Comparison of ENCODE assay signal across 28 cellular contexts in the genomic region with DNA sequence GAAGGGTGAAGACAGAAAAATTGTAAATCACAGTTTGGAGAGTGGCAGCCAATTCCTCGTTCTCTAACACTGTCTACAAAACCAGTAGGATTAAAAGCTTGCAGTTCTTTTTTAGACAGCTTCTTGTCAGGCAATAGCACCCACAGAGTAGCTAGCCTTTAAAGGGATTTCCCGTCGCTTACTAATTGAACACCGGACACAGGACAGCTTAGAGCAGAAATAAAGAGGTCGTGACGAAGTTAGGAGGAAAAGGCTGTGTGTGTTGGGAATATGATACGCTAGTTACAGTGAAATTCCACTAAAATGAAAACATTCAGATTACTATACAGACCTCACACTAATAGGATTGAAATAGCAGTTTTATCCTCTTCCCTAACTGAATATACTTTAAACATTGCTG.
A peak's percentile ranks its signal among the peaks of the same experiment; 100 is the strongest.
DNase-seq lines count a peak whose midpoint lies in the region; ATAC-seq and TF ChIP-seq lines count a peak whose summit lies in the region.
"Had no signal": no experiment of that assay in that cellular context is flagged by ENCODE, and none has a peak within 500 bp of the region (broad histone marks: within the 10 kb centered on the region; RNA-seq: fewer than 3 reads in every experiment).

No MANE protein-coding gene starts in this region.

- no peak overlapping the region for H3K4me3 Mint-ChIP-seq in natural killer cell
- H3K4me3 Mint-ChIP-seq: activated T-helper 17 cell treated with anti-CD3 and anti-CD28 coated beads, Interleukin-2, amount 50 U/mL, for 72 hours; central memory CD8-positive, alpha-beta T cell had no signal

- H3K9me3 ChIP-seq in WERI-Rb-1 (ENCODE audit: severe bottlenecking), result no peaks in the 10 kb centered on the region
- no peaks in the 10 kb centered on the region for H3K9me3 ChIP-seq in osteoblast (ENCODE audit: low read depth, low read length)
- H3K9me3 ChIP-seq: A549, psoas muscle, tibial nerve had no signal

- peak overlapping the region; percentile 59 for H3K4me2 ChIP-seq in osteoblast (ENCODE audit: insufficient read depth, low read length)
- H3K4me2 ChIP-seq: A549 had no signal

- H3K27me3 ChIP-seq in WERI-Rb-1 (ENCODE audit: insufficient read depth, low read depth, severe bottlenecking) (no peaks in the 10 kb centered on the region), osteoblast (ENCODE audit: insufficient read depth, low read length) (no peaks in the 10 kb centered on the region)
- H3K27me3 ChIP-seq: foreskin keratinocyte, tibial nerve had no signal

- no peaks in the 10 kb centered on the region for H4K20me1 ChIP-seq in osteoblast (ENCODE audit: insufficient read depth, low read length)

- intact Hi-C loops in natural killer cell (cut with micrococcal nuclease), result no loop called here

- H3K9me3 Mint-ChIP-seq in natural killer cell, result peaks cover 0 to 2% of the 10 kb centered on the region in 2 donors
- H3K9me3 Mint-ChIP-seq: central memory CD8-positive, alpha-beta T cell had no signal

- peak overlapping the region; percentile 11; the same call in 1 of the 2 replicates for H3K4me3 ChIP-seq in WERI-Rb-1 (ENCODE audit: low read depth, low read length)
- no peak overlapping the region for H3K4me3 ChIP-seq in fibroblast of mammary gland (ENCODE audit: control insufficient read depth, low read depth, low read length)
- H3K4me3 ChIP-seq in osteoblast (ENCODE audit: insufficient read depth, low read length), result no peak overlapping the region
- H3K4me3 ChIP-seq: A549, psoas muscle, skin epidermis, tibial nerve had no signal

- H2AFZ ChIP-seq in osteoblast (ENCODE audit: low read length), result peak overlapping the region; percentile 69

- DNase-seq in AG20443 (ENCODE audit: low spot score) (peak; percentile 7), WERI-Rb-1 (peak; percentile 26), fibroblast of mammary gland (ENCODE audit: low read depth) (peak; percentile 4), osteoblast (ENCODE audit: insufficient read length, low spot score, missing footprints) (no peak), DMS153 treated with DMSO at 0.1 percent for 48 hours (lab: John Stamatoyannopoulos, UW; ENCODE audit: unreplicated experiment) (no peak), natural killer cell (no peak)
- DNase-seq: activated CD4-positive, alpha-beta T cell treated with anti-CD3 and anti-CD28 coated beads, Interleukin-2, amount 50 U/mL, for 48 hours; activated CD8-positive, alpha-beta memory T cell treated with anti-CD3 and anti-CD28 coated beads, Interleukin-2, amount 50 U/mL, for 4 hours; aorta; DMS53; foreskin keratinocyte; GF-D8; HCEC 1CT; left colon; NCI-H1105; NCI-H2029; NCI-H524 treated with DMSO at 0.1 percent for 48 hours; psoas muscle; SHP77 treated with DMSO at 0.1 percent for 48 hours; stimulated activated CD8-positive, alpha-beta memory T cell treated with anti-CD3 and anti-CD28 coated beads, Interleukin-4, amount 100 ng/mL, for 48 hours had no signal

- no peaks in the 10 kb centered on the region for H3K27me3 Mint-ChIP-seq in natural killer cell (ENCODE audit: low read depth in 2 of 2)
- H3K27me3 Mint-ChIP-seq: activated T-helper 17 cell treated with anti-CD3 and anti-CD28 coated beads, Interleukin-2, amount 50 U/mL, for 72 hours; central memory CD8-positive, alpha-beta T cell had no signal

- H3K36me3 ChIP-seq in WERI-Rb-1 (no peaks in the 10 kb centered on the region), osteoblast (ENCODE audit: insufficient read depth, low read length) (no peaks in the 10 kb centered on the region)
- H3K36me3 ChIP-seq: tibial nerve had no signal

- H3K4me1 ChIP-seq in osteoblast (ENCODE audit: insufficient read depth, low read length), result no peaks in the 10 kb centered on the region
- H3K4me1 ChIP-seq: A549, foreskin keratinocyte, psoas muscle, tibial nerve had no signal

- ATAC-seq in HG02970 (IDR thresholded peaks at IDR 0.05; ENCODE audit: low FRiP score, unreplicated experiment), result no peak
- no peak for ATAC-seq in natural killer cell
- ATAC-seq in GM18502 (IDR thresholded peaks at IDR 0.05; ENCODE audit: poor library complexity, unreplicated experiment), result no peak
- ATAC-seq: A549; activated naive CD4-positive, alpha-beta T cell treated with anti-CD3 and anti-CD28 coated beads, Interleukin-2, amount 50 U/mL, for 72 hours; activated T-helper 17 cell treated with anti-CD3 and anti-CD28 coated beads, Interleukin-2, amount 50 U/mL, for 72 hours; foreskin keratinocyte; left colon; psoas muscle had no signal

- no peaks in the 10 kb centered on the region for H3K79me2 ChIP-seq in osteoblast (ENCODE audit: insufficient read depth, low read length)

- H3K36me3 Mint-ChIP-seq in natural killer cell, result no peaks in the 10 kb centered on the region
- H3K36me3 Mint-ChIP-seq: activated naive CD4-positive, alpha-beta T cell treated with anti-CD3 and anti-CD28 coated beads, Interleukin-2, amount 50 U/mL, for 72 hours had no signal

- no peaks in the 10 kb centered on the region for H3K4me1 Mint-ChIP-seq in natural killer cell
- H3K4me1 Mint-ChIP-seq: activated T-helper 17 cell treated with anti-CD3 and anti-CD28 coated beads, Interleukin-2, amount 50 U/mL, for 72 hours; central memory CD8-positive, alpha-beta T cell had no signal

- no peak for TF ChIP-seq CTCF in WERI-Rb-1 (IDR thresholded peaks at IDR 0.05; ENCODE audit: low read depth, low read length)
- TF ChIP-seq CTCF in fibroblast of mammary gland (conservative IDR thresholded peaks at IDR 0.05; ENCODE audit: control insufficient read depth, insufficient read depth, low read depth, low read length), result no peak
- no peak for TF ChIP-seq CTCF in osteoblast (IDR thresholded peaks at IDR 0.05; ENCODE audit: extremely low read depth, low read depth, low read length)
- TF ChIP-seq CTCF in natural killer cell (IDR thresholded peaks at IDR 0.05), result no peak

- no peak overlapping the region for H3K27ac Mint-ChIP-seq in natural killer cell
- H3K27ac Mint-ChIP-seq: activated naive CD4-positive, alpha-beta T cell treated with anti-CD3 and anti-CD28 coated beads, Interleukin-2, amount 50 U/mL, for 72 hours; activated T-helper 17 cell treated with anti-CD3 and anti-CD28 coated beads, Interleukin-2, amount 50 U/mL, for 72 hours had no signal

- H3K27ac ChIP-seq in WERI-Rb-1 (no peak overlapping the region), osteoblast (ENCODE audit: low read depth, low read length) (no peak overlapping the region)
- H3K27ac ChIP-seq: A549, foreskin keratinocyte, psoas muscle, skin epidermis, tibial nerve had no signal

Comparison
In these comparisons a context has a peak if more than half of its experiments do, and no peak if none do; other contexts are left out.
1. DNase-seq: peak in AG20443 (single experiment), WERI-Rb-1 (single experiment) and fibroblast of mammary gland (single experiment); none in osteoblast (single experiment), DMS153 treated with DMSO at 0.1 percent for 48 hours (single experiment) and natural killer cell (single experiment).